In genomic region chr11:72971611-72972010, GRCh38 we compare ENCODE assay signal across 19 cellular contexts.
DNase-seq lines count a peak whose midpoint lies in the region; ATAC-seq, FAIRE-seq and TF ChIP-seq lines count a peak whose summit lies in the region.
"Had no signal": no experiment of that assay in that cellular context is flagged by ENCODE, and none has a peak within 500 bp of the region (broad histone marks: within the 10 kb centered on the region; RNA-seq: fewer than 3 reads in every experiment).

No MANE protein-coding gene starts in this region.

- no peak for DNase-seq in GM12878 (ENCODE audit: low read depth, low spot score)
- DNase-seq in naive B cell = no peak
- no peak for DNase-seq in activated T-cell treated with anti-CD3 and anti-CD28 coated beads, Interleukin-2, amount 50 U/mL, for 1 hour
- no peak for DNase-seq in activated T-cell treated with anti-CD3 and anti-CD28 coated beads, Interleukin-2, amount 50 U/mL, for 72 hours
- DNase-seq in NCI-H1105 (lab: John Stamatoyannopoulos, UW) = no peak
- no peak for DNase-seq in GM20000 (ENCODE audit: low spot score)
- DNase-seq: BE2C; CD8-positive, alpha-beta T cell; DMS79; KG1; NCI-H1048; NCI-H146; NCI-H2081 treated with DMSO at 0.1 percent for 48 hours; NCI-H69; SJCRH30 had no signal

- peak overlapping the region in 1 of 8 donors; percentile 20 for H3K4me3 Mint-ChIP-seq in naive B cell
- H3K4me3 Mint-ChIP-seq in activated T-cell treated with anti-CD3 and anti-CD28 coated beads, Interleukin-2, amount 50 U/mL, for 72 hours = no peak overlapping the region
- H3K4me3 Mint-ChIP-seq: CD8-positive, alpha-beta T cell; GM23338 had no signal

- H3K27me3 ChIP-seq in HUES48 (ENCODE audit: control insufficient read depth, insufficient read depth, low read length) (no peaks in the 10 kb centered on the region), GM12878 (replicated peaks in 1 of 2; ENCODE audit: control insufficient read depth in 2 of 2, insufficient read depth in 2 of 2, low read length in 1 of 2) (no peaks in the 10 kb centered on the region)
- H3K27me3 ChIP-seq: BE2C, SJCRH30 had no signal

- H3K27ac ChIP-seq in HUES48 (ENCODE audit: low read depth, low read length) (peak overlapping the region; percentile 23), GM12878 (ENCODE audit: control insufficient read depth, insufficient read depth) (peak overlapping the region; percentile 81; the same call in 1 of the 2 replicates)
- H3K27ac ChIP-seq: RWPE1, SJCRH30 had no signal

- H3K27me3 Mint-ChIP-seq in naive B cell = no peaks in the 10 kb centered on the region
- H3K27me3 Mint-ChIP-seq in activated T-cell treated with anti-CD3 and anti-CD28 coated beads, Interleukin-2, amount 50 U/mL, for 72 hours (ENCODE audit: low read depth) = no peaks in the 10 kb centered on the region

- no peak for TF ChIP-seq EP300 in GM12878 (IDR thresholded peaks at IDR 0.05; ENCODE audit: borderline replicate concordance in 1 of 2, control insufficient read depth in 1 of 2, low read depth in 2 of 2, low read length in 2 of 2)

- no peak for TF ChIP-seq POLR2A in GM12878 (IDR thresholded peaks at IDR 0.05; ENCODE audit: low read depth, low read length)

- no peak overlapping the region for H3K4me3 ChIP-seq in HUES48 (ENCODE audit: low read depth, low read length)
- no peak overlapping the region for H3K4me3 ChIP-seq in GM12878
- H3K4me3 ChIP-seq: GM23338, SJCRH30 had no signal

- H2AFZ ChIP-seq in GM12878 (ENCODE audit: control insufficient read depth, low read depth, low read length) = no peak overlapping the region
- H2AFZ ChIP-seq: GM23338 had no signal

- in situ Hi-C loops in GM12878 (cut with MboI) = no loop called here

- SMC1A ChIA-PET in GM12878 (lab: Charles Lee; ENCODE audit: uncharacterized antibody, unreplicated experiment) = interaction anchor here (1.0 to 3.4 kb wide), 2 partner anchors 10 to 16 kb away, joined by 3 to 24 read pairs; no protein-coding TSS in a partner anchor

- peaks cover 0 to 8% (median 0%) of the 10 kb centered on the region in 7 donors for H3K9me3 Mint-ChIP-seq in naive B cell
- peaks cover 2 to 6% of the 10 kb centered on the region in 2 donors for H3K9me3 Mint-ChIP-seq in activated T-cell treated with anti-CD3 and anti-CD28 coated beads, Interleukin-2, amount 50 U/mL, for 72 hours

- RAD21 ChIA-PET in GM12878 (lab: Charles Lee; ENCODE audit: unreplicated experiment) = no interaction called here

- no peaks in the 10 kb centered on the region for H3K4me1 ChIP-seq in HUES48 (ENCODE audit: control insufficient read depth, insufficient read depth, low read length)
- peaks cover 35% of the 10 kb centered on the region for H3K4me1 ChIP-seq in GM12878 (ENCODE audit: control insufficient read depth, insufficient read depth, low read length)
- H3K4me1 ChIP-seq: BE2C, SJCRH30 had no signal

- WGBS in GM12878 (ENCODE audit: insufficient coverage, insufficient replicate concordance, low lambda C conversion rate, missing lambda C conversion rate) = 98% methylated on average over 3 of the region's 3 CpGs

- peaks cover 22% of the 10 kb centered on the region for H3K79me2 ChIP-seq in GM12878 (ENCODE audit: control insufficient read depth, insufficient read depth, low read length)

- H3K36me3 ChIP-seq in HUES48 (ENCODE audit: control insufficient read depth, insufficient read depth, low read length) = no peaks in the 10 kb centered on the region
- H3K36me3 ChIP-seq in GM12878 (ENCODE audit: control insufficient read depth in 2 of 2, insufficient read depth in 2 of 2, low read length in 1 of 2) = peaks cover 2 to 10% of the 10 kb centered on the region in 2 experiments; a peak in 3 of 4 replicates
- H3K36me3 ChIP-seq: BE2C, SJCRH30 had no signal

- CTCF ChIA-PET in GM12878 (lab: Yijun Ruan, JAX) = interaction anchor here (2.4 kb wide), 1 partner anchor 9 kb away, joined by 12 read pairs; no protein-coding TSS in a partner anchor

- BruUV-seq in GM12878 (replicated peaks; lab: Mats Ljungman, UMichigan) = no TSS peak

- FAIRE-seq in GM12878 (lab: Jason Lieb, UNC) = no peak

- H3K9ac ChIP-seq in HUES48 (ENCODE audit: low read depth, low read length) (no peak overlapping the region), GM12878 (ENCODE audit: control insufficient read depth, insufficient read depth, low read length) (no peak overlapping the region)

- H3K27ac Mint-ChIP-seq in naive B cell = peak overlapping the region in 5 of 6 donors; percentile 32 to 82 (median 36)
- H3K27ac Mint-ChIP-seq in activated T-cell treated with anti-CD3 and anti-CD28 coated beads, Interleukin-2, amount 50 U/mL, for 72 hours = no peak overlapping the region
- H3K27ac Mint-ChIP-seq: CD8-positive, alpha-beta T cell; GM23338 had no signal

- H3K4me2 ChIP-seq in GM12878 (ENCODE audit: control insufficient read depth, insufficient read depth) = no peak overlapping the region
- H3K4me2 ChIP-seq: GM23338 had no signal

- peaks cover 55 to 70% (median 61%) of the 10 kb centered on the region in 3 donors for H3K4me1 Mint-ChIP-seq in naive B cell
- H3K4me1 Mint-ChIP-seq in activated T-cell treated with anti-CD3 and anti-CD28 coated beads, Interleukin-2, amount 50 U/mL, for 72 hours (ENCODE audit: low read depth) = peaks cover 57% of the 10 kb centered on the region
- H3K4me1 Mint-ChIP-seq: GM23338 had no signal

- H3K9me3 ChIP-seq in HUES48 (ENCODE audit: control insufficient read depth, insufficient read depth, low read length) = no peaks in the 10 kb centered on the region
- peaks cover 11% of the 10 kb centered on the region for H3K9me3 ChIP-seq in GM12878 (replicated peaks; ENCODE audit: control insufficient read depth, insufficient read depth, low read length)
- H3K9me3 ChIP-seq: BE2C, SJCRH30 had no signal

- intact Hi-C loops in GM12878 (cut with micrococcal nuclease; ENCODE audit: unreplicated experiment) = loop anchor here (5.0 kb wide), 2 partner anchors 101 to 181 kb away; no protein-coding TSS in a partner anchor

- ATAC-seq in GM12878 (no peak), naive B cell (ENCODE audit: low read depth in 2 of 2) (no peak)
- ATAC-seq in activated T-cell treated with anti-CD3 and anti-CD28 coated beads, Interleukin-2, amount 50 U/mL, for 72 hours (replicated peaks in 1 of 2) = no peak
- ATAC-seq: CD8-positive, alpha-beta T cell; GM23338; HCT116 had no signal

- POLR2A ChIA-PET in GM12878 (lab: Charles Lee) = no interaction called here

- TF ChIP-seq CTCF in GM12878 (IDR thresholded peaks at IDR 0.05 in 2 of 3, conservative IDR thresholded peaks at IDR 0.05 in 1 of 3; ENCODE audit: control insufficient read depth in 2 of 3, extremely low read depth in 1 of 3, insufficient read depth in 1 of 3, low read depth in 3 of 3, low read length in 3 of 3) (no peak), GM20000 (IDR thresholded peaks at IDR 0.05; ENCODE audit: extremely low read depth, missing control alignments) (no peak)

- H3K36me3 Mint-ChIP-seq in naive B cell = peaks cover 32 to 48% of the 10 kb centered on the region in 2 donors
- peaks cover 7 to 20% of the 10 kb centered on the region in 2 donors for H3K36me3 Mint-ChIP-seq in activated T-cell treated with anti-CD3 and anti-CD28 coated beads, Interleukin-2, amount 50 U/mL, for 72 hours (ENCODE audit: insufficient read depth in 2 of 2)

- H4K20me1 ChIP-seq in GM12878 (ENCODE audit: control insufficient read depth, insufficient read depth) = no peaks in the 10 kb centered on the region

- no peak for TF ChIP-seq RAD21 in GM12878 (IDR thresholded peaks at IDR 0.05; ENCODE audit: insufficient read depth, low read depth, low read length)

TF ChIP-seq in GM12878, 131 proteins besides CTCF, POLR2A, EP300 and RAD21 (continues in another document):
- TF ChIP-seq ZNF592 (IDR thresholded peaks at IDR 0.05) = no peak
- TF ChIP-seq, protein P1, sequence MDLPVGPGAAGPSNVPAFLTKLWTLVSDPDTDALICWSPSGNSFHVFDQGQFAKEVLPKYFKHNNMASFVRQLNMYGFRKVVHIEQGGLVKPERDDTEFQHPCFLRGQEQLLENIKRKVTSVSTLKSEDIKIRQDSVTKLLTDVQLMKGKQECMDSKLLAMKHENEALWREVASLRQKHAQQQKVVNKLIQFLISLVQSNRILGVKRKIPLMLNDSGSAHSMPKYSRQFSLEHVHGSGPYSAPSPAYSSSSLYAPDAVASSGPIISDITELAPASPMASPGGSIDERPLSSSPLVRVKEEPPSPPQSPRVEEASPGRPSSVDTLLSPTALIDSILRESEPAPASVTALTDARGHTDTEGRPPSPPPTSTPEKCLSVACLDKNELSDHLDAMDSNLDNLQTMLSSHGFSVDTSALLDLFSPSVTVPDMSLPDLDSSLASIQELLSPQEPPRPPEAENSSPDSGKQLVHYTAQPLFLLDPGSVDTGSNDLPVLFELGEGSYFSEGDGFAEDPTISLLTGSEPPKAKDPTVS (IDR thresholded peaks at IDR 0.05; ENCODE audit: low read depth, low read length) = no peak
